8 cellular contexts compared by ENCODE assay signal in the genomic region with DNA sequence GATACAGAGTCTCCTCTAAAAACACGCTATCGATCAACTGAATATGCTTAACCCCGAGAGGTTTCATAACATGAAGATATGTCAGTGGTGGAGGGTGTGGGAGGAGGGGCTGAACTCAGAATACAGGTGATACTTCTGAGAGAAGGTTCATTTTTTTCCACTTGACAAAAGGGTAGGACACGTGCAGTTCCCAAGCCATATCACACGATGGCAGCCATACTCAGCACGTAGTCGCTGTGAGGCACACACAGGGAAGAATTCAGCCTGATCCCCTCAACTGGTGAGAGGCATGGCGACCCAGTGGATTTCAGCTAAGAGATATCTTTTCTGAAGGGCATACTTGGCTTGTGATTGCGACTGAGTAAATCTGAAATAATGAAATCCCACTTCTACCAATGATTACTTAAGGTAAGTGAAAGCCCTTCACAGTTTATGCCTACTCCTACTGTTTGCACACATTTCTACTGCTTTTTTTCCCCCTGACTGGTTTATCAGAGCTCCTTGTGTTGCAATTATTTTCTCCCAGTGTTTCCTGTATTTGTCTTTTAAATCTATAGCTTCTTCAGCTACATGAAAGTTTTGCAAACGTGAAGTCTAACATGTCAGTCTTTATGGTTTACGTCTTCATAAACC.
DNase-seq lines count a peak whose midpoint lies in the region; ATAC-seq and TF ChIP-seq lines count a peak whose summit lies in the region.

No MANE protein-coding gene starts in this region.

- no peaks in the 10 kb centered on the region for H3K27me3 Mint-ChIP-seq in mesothelial cell of epicardium (ENCODE audit: low read depth)

- H3K27ac Mint-ChIP-seq in mesothelial cell of epicardium = peak overlapping the region; percentile 2

- no peaks in the 10 kb centered on the region for H3K36me3 Mint-ChIP-seq in mesothelial cell of epicardium

- no peak for TF ChIP-seq CTCF in mesothelial cell of epicardium (IDR thresholded peaks at IDR 0.05; ENCODE audit: unreplicated experiment)

- DNase-seq in activated T-cell treated with anti-CD3 and anti-CD28 coated beads for 48 hours (ENCODE audit: low read depth) = peak; percentile 8
- DNase-seq in activated T-cell treated with anti-CD3 and anti-CD28 coated beads, Interleukin-2, amount 50 U/mL, for 1 hour = no peak
- peak; percentile 53 for DNase-seq in NCI-H82 treated with DMSO at 0.1 percent for 48 hours (lab: John Stamatoyannopoulos, UW; ENCODE audit: unreplicated experiment)
- peak; percentile 10 to 35 for DNase-seq in dermis microvascular lymphatic vessel endothelial cell (ENCODE audit: low read depth in 2 of 2)
- DNase-seq in mesothelial cell of epicardium (ENCODE audit: low spot score in 2 of 2, unreplicated experiment in 2 of 2) = peak in 1 of 2 experiments; percentile 39
- DNase-seq in GF-D8 (lab: John Stamatoyannopoulos, UW) = no peak
- no peak for DNase-seq in NCI-H187 treated with DMSO at 0.1 percent for 48 hours (lab: John Stamatoyannopoulos, UW)

- no peaks in the 10 kb centered on the region for H3K9me3 Mint-ChIP-seq in mesothelial cell of epicardium

- peaks cover 25% of the 10 kb centered on the region for H3K4me1 Mint-ChIP-seq in mesothelial cell of epicardium

- H3K4me3 Mint-ChIP-seq in mesothelial cell of epicardium = no peak overlapping the region

- peak; percentile 65 for ATAC-seq in HG03159 (IDR thresholded peaks at IDR 0.05; ENCODE audit: unreplicated experiment)

Comparison
In these comparisons a context has a peak if more than half of its experiments do, and no peak if none do; other contexts are left out.
1. DNase-seq: peak in activated T-cell treated with anti-CD3 and anti-CD28 coated beads for 48 hours (single experiment), NCI-H82 treated with DMSO at 0.1 percent for 48 hours (single experiment) and dermis microvascular lymphatic vessel endothelial cell (2 of 2); none in activated T-cell treated with anti-CD3 and anti-CD28 coated beads, Interleukin-2, amount 50 U/mL, for 1 hour (single experiment), GF-D8 (single experiment) and NCI-H187 treated with DMSO at 0.1 percent for 48 hours (single experiment).